ENCODE assay signal across 10 cellular contexts in the genomic region with DNA sequence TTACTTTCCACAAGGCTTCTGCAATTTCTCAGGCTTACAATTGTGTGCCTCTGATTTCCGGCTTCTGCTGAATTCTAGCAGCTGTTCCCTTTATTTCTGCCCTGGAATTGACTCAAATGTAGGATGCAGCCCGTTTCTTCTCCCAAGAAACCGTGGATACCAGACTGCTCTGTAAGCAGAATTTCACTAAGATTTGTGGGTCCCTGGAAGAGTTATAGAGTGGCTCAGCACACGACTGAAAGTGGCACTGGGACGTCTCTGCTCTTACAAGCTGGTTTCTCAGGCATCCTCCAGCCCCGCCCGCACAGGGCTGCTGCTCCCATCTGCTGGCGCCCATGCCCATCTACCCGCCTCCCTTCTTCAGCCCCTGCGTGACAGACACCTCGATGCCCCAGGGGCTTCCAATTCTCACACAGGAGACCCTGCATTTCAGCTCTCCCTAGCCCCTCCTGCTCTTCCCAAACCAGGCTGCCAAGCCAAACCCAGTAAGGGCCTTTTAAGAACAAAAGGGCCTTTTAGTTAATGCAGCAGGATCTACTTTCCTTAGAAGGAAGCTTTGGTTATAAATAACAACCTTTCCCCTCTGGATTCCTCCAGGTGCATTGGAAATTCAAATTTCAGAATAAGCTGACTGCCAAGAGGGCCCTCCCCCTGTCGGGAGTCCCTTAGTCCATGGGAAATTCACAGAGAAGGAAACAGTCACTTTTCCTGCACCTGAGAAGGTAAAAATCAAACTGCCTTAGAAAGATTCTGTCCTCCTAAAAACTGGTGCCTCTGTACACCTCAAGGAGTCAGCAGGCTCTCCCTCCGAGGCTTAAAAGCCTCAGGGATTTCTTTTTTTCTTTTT. TPM values are rescaled to one million over a fixed set of nuclear protein-coding genes. Genes with fewer than 3 reads are reported as not detected.
DNase-seq lines count a peak whose midpoint lies in the region; ATAC-seq, FAIRE-seq and TF ChIP-seq lines count a peak whose summit lies in the region.
"Had no signal": no experiment of that assay in that cellular context is flagged by ENCODE, and none has a peak within 500 bp of the region (broad histone marks: within the 10 kb centered on the region; RNA-seq: fewer than 3 reads in every experiment).

No MANE protein-coding gene starts in this region.

- TF ChIP-seq POLR2A in body of pancreas (IDR thresholded peaks at IDR 0.05), result no peak

- H3K4me1 Mint-ChIP-seq in astrocyte (ENCODE audit: low read depth, unreplicated experiment), result no peaks in the 10 kb centered on the region

- H3K9me3 Mint-ChIP-seq in astrocyte (ENCODE audit: unreplicated experiment), result peaks cover 2% of the 10 kb centered on the region

- no peaks in the 10 kb centered on the region for H3K9me3 ChIP-seq in BLaER1
- no peaks in the 10 kb centered on the region for H3K9me3 ChIP-seq in astrocyte (ENCODE audit: insufficient read depth, low read depth, low read length)
- H3K9me3 ChIP-seq in body of pancreas, result no peaks in the 10 kb centered on the region
- H3K9me3 ChIP-seq in MG63, result no peaks in the 10 kb centered on the region

- no peak overlapping the region for H3K27ac Mint-ChIP-seq in astrocyte (ENCODE audit: unreplicated experiment)

- TF ChIP-seq CTCF in astrocyte (IDR thresholded peaks at IDR 0.05; ENCODE audit: insufficient read depth, low read depth, low read length), result no peak
- TF ChIP-seq CTCF in body of pancreas (IDR thresholded peaks at IDR 0.05), result no peak

- H3K36me3 ChIP-seq in BLaER1, result no peaks in the 10 kb centered on the region
- no peaks in the 10 kb centered on the region for H3K36me3 ChIP-seq in astrocyte (ENCODE audit: insufficient read depth, low read length)
- H3K36me3 ChIP-seq in body of pancreas (replicated peaks in 1 of 2; ENCODE audit: insufficient read depth in 1 of 2, low read depth in 2 of 2), result no peaks in the 10 kb centered on the region
- H3K36me3 ChIP-seq in MG63, result no peaks in the 10 kb centered on the region

- no peaks in the 10 kb centered on the region for H3K36me3 Mint-ChIP-seq in astrocyte (ENCODE audit: low read depth, unreplicated experiment)

- H3K4me1 ChIP-seq in BLaER1, result peaks cover 12% of the 10 kb centered on the region
- no peaks in the 10 kb centered on the region for H3K4me1 ChIP-seq in astrocyte (ENCODE audit: insufficient read depth, low read length)
- H3K4me1 ChIP-seq in body of pancreas, result no peaks in the 10 kb centered on the region

- no peaks in the 10 kb centered on the region for H4K20me1 ChIP-seq in BLaER1
- no peaks in the 10 kb centered on the region for H4K20me1 ChIP-seq in astrocyte (ENCODE audit: insufficient read depth, low read length)

- H2AFZ ChIP-seq in astrocyte (ENCODE audit: low read depth, low read length), result peak overlapping the region; percentile 34

- H3K27ac ChIP-seq in BLaER1 (no peak overlapping the region), astrocyte (ENCODE audit: low read depth, low read length) (no peak overlapping the region), body of pancreas (no peak overlapping the region)

- H3K27me3 ChIP-seq in BLaER1 (peaks cover 35% of the 10 kb centered on the region), astrocyte (ENCODE audit: insufficient read depth, low read length) (peaks cover 13% of the 10 kb centered on the region), body of pancreas (no peaks in the 10 kb centered on the region), MG63 (no peaks in the 10 kb centered on the region)

- H3K4me2 ChIP-seq in BLaER1, result peak overlapping the region; percentile 22; the same call in 1 of the 2 replicates
- peak overlapping the region; percentile 44 for H3K4me2 ChIP-seq in astrocyte (ENCODE audit: low read length)

- no peak overlapping the region for H3K4me3 Mint-ChIP-seq in astrocyte (ENCODE audit: unreplicated experiment)

- FAIRE-seq in astrocyte (lab: Jason Lieb, UNC), result no peak

- intact Hi-C loops in body of pancreas (cut with DNase I), result no loop called here

- DNase-seq in NCI-H146 (lab: John Stamatoyannopoulos, UW), result peak; percentile 60
- DNase-seq in astrocyte (ENCODE audit: low read depth), result no peak
- peak; percentile 29 for DNase-seq in middle frontal gyrus (ENCODE audit: extremely low spot score, low spot score)
- DNase-seq in NCI-H128 (lab: John Stamatoyannopoulos, UW; ENCODE audit: unreplicated experiment), result no peak
- DNase-seq in body of pancreas, result no peak
- DNase-seq in MG63, result no peak
- DNase-seq in H4 (ENCODE audit: low spot score), result no peak

- 48 to 53% methylated on average over 13 of the region's 13 CpGs for WGBS in body of pancreas, 2 donors

- H3K9ac ChIP-seq in BLaER1 (no peak overlapping the region), astrocyte (ENCODE audit: low read length) (no peak overlapping the region)

- H3K4me3 ChIP-seq in BLaER1 (no peak overlapping the region), astrocyte (ENCODE audit: insufficient read depth, low read depth, low read length) (no peak overlapping the region), body of pancreas (no peak overlapping the region), MG63 (no peak overlapping the region)
- H3K4me3 ChIP-seq: lung had no signal

- H3K27me3 Mint-ChIP-seq in astrocyte (ENCODE audit: low read depth, unreplicated experiment), result peaks cover 28% of the 10 kb centered on the region

- no peaks in the 10 kb centered on the region for H3K79me2 ChIP-seq in astrocyte (ENCODE audit: insufficient read depth, low read length)

- ATAC-seq in body of pancreas, result no peak

RNA-seq across cellular contexts. Expression of a gene that starts 45.4 kb away (rescaled TPM):
- 5.9 and 9.8 TPM in 2 replicates for total RNA-seq in astrocyte
- total RNA-seq in body of pancreas, result 1 to 10 TPM; 2.6 to 3.9 TPM
- 0.86 and 2.4 TPM in 2 replicates for total RNA-seq in MG63 (2014; rRNA removed; shearing (Covaris generic); ENCODE audit: low replicate concordance)
- total RNA-seq in H4 (2014; rRNA removed; shearing (Covaris generic)), result 1.0 and 2.0 TPM in 2 replicates
- total RNA-seq: T-helper 1 cell treated with Interleukin-12 subunit alpha and Interleukin-12 subunit beta and Interleukin-4 antibody, amounts not matched to agents 30 ng/mL and 1 ng/mL, for 36 hours had no signal

Comparison
In these comparisons a context has a peak if more than half of its experiments do, and no peak if none do; other contexts are left out.
1. DNase-seq: peak in NCI-H146 (single experiment) and middle frontal gyrus (single experiment); none in astrocyte (single experiment), NCI-H128 (single experiment), body of pancreas (0 of 4), MG63 (single experiment) and H4 (single experiment).